7 cellular contexts compared by ENCODE assay signal in the genomic region with DNA sequence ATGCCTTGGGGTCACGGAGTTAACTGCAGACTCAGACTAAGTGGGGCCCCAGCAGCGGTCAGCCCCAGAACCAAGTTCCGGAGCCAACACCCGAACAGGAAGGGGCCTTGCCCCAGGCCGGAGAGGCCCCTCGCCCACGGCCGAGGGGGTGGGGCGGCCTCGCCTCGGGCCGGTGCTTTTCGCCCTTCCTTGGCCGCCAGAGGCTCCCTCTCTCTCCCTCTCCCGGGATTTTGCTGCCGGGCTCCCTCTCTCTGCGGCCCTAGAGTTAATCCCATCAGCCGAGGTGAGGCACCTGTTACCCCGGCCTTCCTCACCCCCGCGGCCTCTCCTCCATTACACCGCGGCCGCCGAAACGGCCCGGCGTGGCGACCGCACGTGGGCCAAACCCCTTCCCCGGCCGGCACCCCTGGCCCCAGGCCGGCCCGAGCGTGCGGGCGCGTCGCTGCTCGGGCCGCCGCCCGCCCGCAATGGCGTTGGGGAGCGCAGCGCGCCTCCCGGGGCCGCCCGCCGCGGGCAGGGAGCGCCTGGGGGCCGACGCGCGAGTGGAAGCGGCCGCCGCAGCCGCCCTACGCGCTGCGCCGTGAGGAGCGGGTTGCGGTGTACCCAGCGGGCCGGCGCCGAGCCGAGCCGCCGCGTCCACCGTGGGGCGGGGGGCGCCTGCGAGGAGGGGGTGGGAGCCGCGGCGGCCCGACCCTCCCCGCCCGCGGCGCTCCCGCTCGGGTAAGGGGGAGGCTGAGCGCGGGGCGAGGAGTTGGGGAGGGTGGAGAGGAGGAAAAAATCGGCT. TPM values are rescaled to one million over a fixed set of nuclear protein-coding genes. Genes with fewer than 3 reads are reported as not detected.
A peak's percentile ranks its signal among the peaks of the same experiment; 100 is the strongest.
DNase-seq lines count a peak whose midpoint lies in the region; ATAC-seq and TF ChIP-seq lines count a peak whose summit lies in the region.

A gene (plus strand): TSS at position 175 of the 784 bp plus-strand sequence. CDS start 2,520 bp downstream, outside the sequence.

- peaks cover 0 to 41% (median 5%) of the 10 kb centered on the region in 7 donors for H3K27me3 ChIP-seq in heart right ventricle

- 2 to 3% methylated on average over 78 to 95 of the region's 95 CpGs for WGBS in heart right ventricle, 2 donors

- no peak within 1 kb of the TSS for H3K27ac Mint-ChIP-seq in activated CD8-positive, alpha-beta T cell treated with anti-CD3 and anti-CD28 coated beads, Interleukin-2, amount 10 ng/mL, durations not matched to agents 7 days and 5 days

- TF ChIP-seq CTCF in GM13977 (IDR thresholded peaks at IDR 0.05; ENCODE audit: extremely low read depth, insufficient read depth, missing control alignments), result no peak
- peak in 8 of 9 donors; percentile 9 to 59 (median 32) for TF ChIP-seq CTCF in heart right ventricle (IDR thresholded peaks at IDR 0.05)

- no peaks in the 10 kb centered on the region for H3K9me3 ChIP-seq in heart right ventricle

- H3K27ac ChIP-seq in heart right ventricle, result peak within 1 kb of the TSS; percentile 26 to 83 (median 72)

- H3K9me3 Mint-ChIP-seq in activated CD8-positive, alpha-beta T cell treated with anti-CD3 and anti-CD28 coated beads, Interleukin-2, amount 10 ng/mL, durations not matched to agents 7 days and 5 days (ENCODE audit: insufficient read depth), result no peaks in the 10 kb centered on the region

- CTCF ChIA-PET in activated CD8-positive, alpha-beta T cell treated with anti-CD3 and anti-CD28 coated beads, Interleukin-2, amount 10 ng/mL, durations not matched to agents 7 days and 5 days (lab: Charles Lee), result no interaction called here

- POLR2A ChIA-PET in activated CD8-positive, alpha-beta T cell treated with anti-CD3 and anti-CD28 coated beads, Interleukin-2, amount 10 ng/mL, durations not matched to agents 7 days and 5 days (lab: Charles Lee), result no interaction called here

- no peak within 1 kb of the TSS for H3K4me3 Mint-ChIP-seq in activated CD8-positive, alpha-beta T cell treated with anti-CD3 and anti-CD28 coated beads, Interleukin-2, amount 10 ng/mL, durations not matched to agents 7 days and 5 days

- no peaks in the 10 kb centered on the region for H3K36me3 ChIP-seq in heart right ventricle

- H3K4me1 Mint-ChIP-seq in activated CD8-positive, alpha-beta T cell treated with anti-CD3 and anti-CD28 coated beads, Interleukin-2, amount 10 ng/mL, durations not matched to agents 7 days and 5 days (ENCODE audit: low read depth), result peaks cover 4% of the 10 kb centered on the region

- H3K27me3 Mint-ChIP-seq in activated CD8-positive, alpha-beta T cell treated with anti-CD3 and anti-CD28 coated beads, Interleukin-2, amount 10 ng/mL, durations not matched to agents 7 days and 5 days (ENCODE audit: low read depth), result peaks cover 36% of the 10 kb centered on the region

- ATAC-seq in activated CD8-positive, alpha-beta T cell treated with anti-CD3 and anti-CD28 coated beads, Interleukin-2, amount 10 ng/mL, durations not matched to agents 7 days and 5 days, result peak; percentile 36
- ATAC-seq in heart right ventricle, result peak; percentile 63 to 91 (median 84)

- peaks cover 0 to 20% (median 10%) of the 10 kb centered on the region in 9 donors for H3K4me1 ChIP-seq in heart right ventricle

- intact Hi-C loops in heart right ventricle (cut with DNase I), result loop anchor here in 1 of 10 donors (10.0 kb wide), 1 partner anchor 57 kb away; no protein-coding TSS in a partner anchor

- DNase-seq in GM13977 (ENCODE audit: low spot score) (peak; percentile 27), NCI-H1092 treated with DMSO at 0.1 percent for 48 hours (lab: John Stamatoyannopoulos, UW) (peak; percentile 75), heart right ventricle (peak; percentile 37 to 45), occipital lobe (lab: John Stamatoyannopoulos, UW) (peak; percentile 35), cortex of kidney (lab: John Stamatoyannopoulos, UW) (no peak), cerebellar nuclear complex (lab: John Stamatoyannopoulos, UW) (no peak)
- DNase-seq in activated CD8-positive, alpha-beta T cell treated with anti-CD3 and anti-CD28 coated beads, Interleukin-2, amount 10 ng/mL, durations not matched to agents 7 days and 5 days, result no peak

- H3K4me3 ChIP-seq in heart right ventricle, result peak within 1 kb of the TSS; percentile 11 to 70 (median 60)

- no peaks in the 10 kb centered on the region for H3K36me3 Mint-ChIP-seq in activated CD8-positive, alpha-beta T cell treated with anti-CD3 and anti-CD28 coated beads, Interleukin-2, amount 10 ng/mL, durations not matched to agents 7 days and 5 days (ENCODE audit: low read depth)

- in situ Hi-C loops in GM13977 (cut with MboI; ENCODE audit: low pct_unique_long_range_greater_than_20kb, low sequenced_read_pairs, unreplicated experiment), result no loop called here

RNA-seq across cellular contexts. Expression of the gene that starts here (rescaled TPM):
- total RNA-seq in activated CD8-positive, alpha-beta T cell treated with anti-CD3 and anti-CD28 coated beads, Interleukin-2, amount 10 ng/mL, durations not matched to agents 7 days and 5 days, result not detected
- 10 to 100 TPM; 19.1 to 41.9 (median 33.3) TPM for total RNA-seq in heart right ventricle
- polyA plus RNA-seq in heart right ventricle, result 1 to 10 TPM; 1.4 to 8.9 TPM
- total RNA-seq in occipital lobe, result 115 TPM

Comparison
In these comparisons a context has a peak if more than half of its experiments do, and no peak if none do; other contexts are left out.
1. RNA of the gene that starts here (total RNA-seq): 115 TPM in occipital lobe (single experiment) and 19.1 to 41.9 TPM in heart right ventricle; not detected in activated CD8-positive, alpha-beta T cell treated with anti-CD3 and anti-CD28 coated beads, Interleukin-2, amount 10 ng/mL, durations not matched to agents 7 days and 5 days; every median in the first group is over 10 times any median in the second.
2. Peak in ATAC-seq in activated CD8-positive, alpha-beta T cell treated with anti-CD3 and anti-CD28 coated beads, Interleukin-2, amount 10 ng/mL, durations not matched to agents 7 days and 5 days; RNA of the gene not detected or under 1 TPM.
3. DNase-seq: peak in GM13977 (single experiment), NCI-H1092 treated with DMSO at 0.1 percent for 48 hours (single experiment), heart right ventricle (2 of 2) and occipital lobe (single experiment); none in activated CD8-positive, alpha-beta T cell treated with anti-CD3 and anti-CD28 coated beads, Interleukin-2, amount 10 ng/mL, durations not matched to agents 7 days and 5 days (single experiment), cortex of kidney (single experiment) and cerebellar nuclear complex (0 of 2).